In the genomic region with DNA sequence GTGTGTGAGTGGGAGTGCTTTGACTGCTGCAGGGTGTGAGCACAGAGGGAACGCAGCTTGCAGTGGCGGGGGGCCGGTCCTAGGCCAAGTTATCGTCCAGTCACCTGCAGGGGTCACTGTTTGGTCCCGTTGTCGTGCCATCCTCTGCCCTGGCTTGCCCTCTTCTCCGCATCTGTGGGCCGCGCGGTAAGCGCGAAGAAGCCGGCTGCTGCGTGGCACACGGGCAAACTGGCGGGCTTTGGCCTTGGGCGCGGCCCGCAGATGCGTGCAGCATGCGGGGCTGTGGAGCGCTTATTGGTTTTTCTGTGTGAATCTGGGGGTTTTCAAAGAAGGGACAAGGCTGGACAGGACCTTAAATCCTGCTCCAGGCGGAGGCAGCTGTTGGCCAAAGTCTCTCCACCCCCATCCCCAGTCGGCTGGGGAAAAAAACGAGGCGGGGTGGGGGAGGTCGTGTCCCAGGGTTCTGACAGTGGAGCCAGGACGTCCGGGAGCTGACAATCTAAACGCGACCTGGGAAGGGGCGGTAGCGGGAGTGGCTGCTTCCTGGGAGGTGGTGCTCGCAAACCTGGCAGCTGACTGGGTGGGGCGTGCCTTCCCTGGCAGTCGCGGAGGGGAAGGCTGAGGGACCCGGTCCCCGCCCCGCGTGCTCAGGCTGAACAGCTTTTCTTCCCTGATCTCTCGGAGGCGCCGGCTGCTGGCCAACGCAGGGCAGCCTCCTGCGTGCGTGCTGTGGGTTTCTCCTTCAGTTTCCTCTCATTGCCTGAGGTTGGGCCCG, we compare ENCODE assay signal across 8 cellular contexts. TPM values are rescaled to one million over a fixed set of nuclear protein-coding genes. Genes with fewer than 3 reads are reported as not detected.
DNase-seq lines count a peak whose midpoint lies in the region; ATAC-seq and TF ChIP-seq lines count a peak whose summit lies in the region.

No MANE protein-coding gene starts in this region.

- TF ChIP-seq CTCF in dorsolateral prefrontal cortex (IDR thresholded peaks at IDR 0.05 in 54 of 56, conservative IDR thresholded peaks at IDR 0.05 in 2 of 56; ENCODE audit: low read depth in 1 of 56, partially characterized antibody in 56 of 56), result no peak
- no peak for TF ChIP-seq CTCF in lower leg skin (IDR thresholded peaks at IDR 0.05)
- no peak for TF ChIP-seq CTCF in uterus (IDR thresholded peaks at IDR 0.05)

- peaks cover 32% of the 10 kb centered on the region for H3K27me3 Mint-ChIP-seq in activated CD4-positive, alpha-beta T cell treated with anti-CD3 and anti-CD28 coated beads for 36 hours

- H3K27me3 ChIP-seq in dorsolateral prefrontal cortex (peaks cover 0 to 31% (median 3%) of the 10 kb centered on the region in 45 donors), uterus (no peaks in the 10 kb centered on the region)

- no peak overlapping the region for H3K27ac Mint-ChIP-seq in activated CD4-positive, alpha-beta T cell treated with anti-CD3 and anti-CD28 coated beads for 36 hours

- ATAC-seq in activated CD4-positive, alpha-beta T cell treated with anti-CD3 and anti-CD28 coated beads for 36 hours, result no peak
- no peak for ATAC-seq in GM18861 (IDR thresholded peaks at IDR 0.05; ENCODE audit: unreplicated experiment)
- ATAC-seq in HG03457 (IDR thresholded peaks at IDR 0.05; ENCODE audit: unreplicated experiment), result no peak

- H3K9me3 Mint-ChIP-seq in activated CD4-positive, alpha-beta T cell treated with anti-CD3 and anti-CD28 coated beads for 36 hours (ENCODE audit: low read depth), result peaks cover 2% of the 10 kb centered on the region

- H3K4me3 Mint-ChIP-seq in activated CD4-positive, alpha-beta T cell treated with anti-CD3 and anti-CD28 coated beads for 36 hours, result no peak overlapping the region

- peaks cover 0 to 4% of the 10 kb centered on the region in 2 donors for H3K4me1 ChIP-seq in uterus

- TF ChIP-seq POLR2A in lower leg skin (IDR thresholded peaks at IDR 0.05) (no peak), uterus (IDR thresholded peaks at IDR 0.05) (no peak)

- CTCF ChIA-PET in activated CD4-positive, alpha-beta T cell treated with anti-CD3 and anti-CD28 coated beads for 36 hours (lab: Charles Lee), result interaction anchor here (0.9 to 1.2 kb wide), 2 partner anchors 10 to 11 kb away, joined by 3 to 4 read pairs; no protein-coding TSS in a partner anchor

- no peaks in the 10 kb centered on the region for H3K4me1 Mint-ChIP-seq in activated CD4-positive, alpha-beta T cell treated with anti-CD3 and anti-CD28 coated beads for 36 hours

- H3K4me3 ChIP-seq in dorsolateral prefrontal cortex, result peak overlapping the region; percentile 6 to 65 (median 50)
- no peak overlapping the region for H3K4me3 ChIP-seq in lower leg skin (ENCODE audit: low read depth, poor library complexity, severe bottlenecking)
- H3K4me3 ChIP-seq in uterus, result peak overlapping the region; percentile 13 to 32

- peak; percentile 9 for DNase-seq in activated CD4-positive, alpha-beta T cell treated with anti-CD3 and anti-CD28 coated beads for 36 hours
- DNase-seq in activated CD4-positive, alpha-beta T cell treated with anti-CD3 and anti-CD28 coated beads, Interleukin-2, amount 50 U/mL, for 4 hours, result no peak
- DNase-seq in dorsolateral prefrontal cortex, result peak in 3 of 10 donors; percentile 11 to 51 (median 45)
- peak; percentile 77 to 96 for DNase-seq in lower leg skin (ENCODE audit: low spot score in 2 of 2)
- DNase-seq in uterus, result peak in 1 of 2 donors; percentile 64
- DNase-seq in activated CD4-positive, alpha-beta T cell treated with anti-CD3 and anti-CD28 coated beads, Interleukin-2, amount 50 U/mL, for 1 hour, result no peak

- 5 to 8% methylated on average over 34 to 42 of the region's 48 CpGs for WGBS in lower leg skin, 2 donors

- no peaks in the 10 kb centered on the region for H3K36me3 Mint-ChIP-seq in activated CD4-positive, alpha-beta T cell treated with anti-CD3 and anti-CD28 coated beads for 36 hours (ENCODE audit: low read depth)

- H3K36me3 ChIP-seq in uterus, result no peaks in the 10 kb centered on the region

- intact Hi-C loops in activated CD4-positive, alpha-beta T cell treated with anti-CD3 and anti-CD28 coated beads for 36 hours (cut with DNase I, micrococcal nuclease), result no loop called here
- intact Hi-C loops in dorsolateral prefrontal cortex (cut with DNase I) (no loop called here), lower leg skin (cut with DNase I; ENCODE audit: low total_unique reads) (no loop called here), uterus (cut with DNase I; ENCODE audit: low total_unique reads) (no loop called here)

- POLR2A ChIA-PET in activated CD4-positive, alpha-beta T cell treated with anti-CD3 and anti-CD28 coated beads for 36 hours (lab: Charles Lee), result no interaction called here

- no peaks in the 10 kb centered on the region for H3K9me3 ChIP-seq in uterus

- no peak overlapping the region for H3K27ac ChIP-seq in dorsolateral prefrontal cortex
- H3K27ac ChIP-seq in uterus, result no peak overlapping the region

RNA-seq across cellular contexts. Expression of gene VEPH1, which starts 39.7 kb away (rescaled TPM):
- not detected for total RNA-seq in activated CD4-positive, alpha-beta T cell treated with anti-CD3 and anti-CD28 coated beads for 36 hours
- 1 to 10 TPM in 47 of 120 experiments, under 1 TPM in 47, not detected in 26; 0.10 to 3.0 (median 0.98) TPM for total RNA-seq in dorsolateral prefrontal cortex
- 1 to 10 TPM in 3 of 4 donors, under 1 TPM in 1; 0.59 to 4.7 (median 2.7) TPM for total RNA-seq in lower leg skin
- 10 to 100 TPM in 1 of 4 donors, not detected in 3; 12.2 TPM for total RNA-seq in uterus

Comparison
In these comparisons a context has a peak if more than half of its experiments do, and no peak if none do; other contexts are left out.
1. DNase-seq: peak in activated CD4-positive, alpha-beta T cell treated with anti-CD3 and anti-CD28 coated beads for 36 hours (single experiment) and lower leg skin (2 of 2); none in activated CD4-positive, alpha-beta T cell treated with anti-CD3 and anti-CD28 coated beads, Interleukin-2, amount 50 U/mL, for 4 hours (0 of 2) and activated CD4-positive, alpha-beta T cell treated with anti-CD3 and anti-CD28 coated beads, Interleukin-2, amount 50 U/mL, for 1 hour (single experiment).